23 cellular contexts compared by ENCODE assay signal in the genomic region with DNA sequence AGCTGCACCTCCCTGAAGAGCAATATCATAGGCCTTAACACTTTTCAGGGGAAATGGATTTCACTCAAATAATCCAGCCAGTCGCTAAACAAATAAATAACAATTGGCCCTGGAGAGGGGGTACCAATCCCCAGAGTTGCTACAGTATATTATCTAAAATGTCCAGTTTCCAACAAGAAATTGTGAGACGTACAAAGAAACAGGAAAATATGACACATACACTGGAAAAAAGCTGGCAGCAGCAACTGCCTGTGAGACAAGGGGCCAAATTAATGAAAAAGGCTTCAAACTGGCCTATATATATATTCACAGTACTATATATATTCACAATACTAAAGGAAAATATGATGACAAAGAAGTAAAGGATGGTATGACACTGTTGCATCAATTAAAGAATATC. TPM values are rescaled to one million over a fixed set of nuclear protein-coding genes. Genes with fewer than 3 reads are reported as not detected.
DNase-seq lines count a peak whose midpoint lies in the region; FAIRE-seq and TF ChIP-seq lines count a peak whose summit lies in the region.
"Had no signal": no experiment of that assay in that cellular context is flagged by ENCODE, and none has a peak within 500 bp of the region (broad histone marks: within the 10 kb centered on the region; RNA-seq: fewer than 3 reads in every experiment).

No MANE protein-coding gene starts in this region.

- peaks cover 82% of the 10 kb centered on the region for H3K79me2 ChIP-seq in Loucy (ENCODE audit: insufficient read depth, low read length)
- H3K79me2 ChIP-seq in astrocyte (ENCODE audit: insufficient read depth, low read length), result peaks cover 90% of the 10 kb centered on the region
- H3K79me2 ChIP-seq in endothelial cell of umbilical vein (ENCODE audit: control insufficient read depth, insufficient read depth, low read length), result peaks cover 84% of the 10 kb centered on the region

- no peak overlapping the region for H4K8ac ChIP-seq in mesenchymal stem cell (ENCODE audit: low read length)

- no peak overlapping the region for H2BK5ac ChIP-seq in mesenchymal stem cell (ENCODE audit: low read depth, low read length, poor library complexity, severe bottlenecking)

- POLR2A ChIA-PET in endothelial cell of umbilical vein (lab: Charles Lee), result interaction anchor here (0.7 kb wide), 2 partner anchors 16 to 54 kb away, joined by 4 to 6 read pairs; a partner anchor contains a TSS

- H3K9me1 ChIP-seq in endothelial cell of umbilical vein (replicated peaks; ENCODE audit: control insufficient read depth, extremely low read depth, insufficient read depth, low read length), result no peaks in the 10 kb centered on the region

- H3K27me3 ChIP-seq in Loucy (ENCODE audit: insufficient read depth, low read length, poor library complexity, severe bottlenecking) (no peaks in the 10 kb centered on the region), astrocyte (ENCODE audit: insufficient read depth, low read length) (no peaks in the 10 kb centered on the region), endothelial cell of umbilical vein (ENCODE audit: control insufficient read depth in 2 of 2, insufficient read depth in 2 of 2, low read length in 2 of 2) (no peaks in the 10 kb centered on the region), mesenchymal stem cell (ENCODE audit: control insufficient read depth in 1 of 2, insufficient read depth in 1 of 2, low read length in 2 of 2) (no peaks in the 10 kb centered on the region)
- H3K27me3 ChIP-seq: BE2C had no signal

- H3K36me3 ChIP-seq in Loucy (ENCODE audit: insufficient read depth, low read length) (no peaks in the 10 kb centered on the region), astrocyte (ENCODE audit: insufficient read depth, low read length) (no peaks in the 10 kb centered on the region), endothelial cell of umbilical vein (ENCODE audit: control insufficient read depth in 2 of 2, extremely low read depth in 1 of 2, insufficient read depth in 2 of 2, low read length in 2 of 2) (peaks cover 0 to 3% of the 10 kb centered on the region in 2 experiments), mesenchymal stem cell (ENCODE audit: control insufficient read depth in 1 of 2, insufficient read depth in 2 of 2, low read depth in 1 of 2, low read length in 2 of 2) (peaks cover 11% of the 10 kb centered on the region in 2 experiments)

- intact Hi-C loops in endothelial cell of umbilical vein (cut with micrococcal nuclease), result no loop called here
- intact Hi-C loops in activated naive CD4-positive, alpha-beta T cell treated with anti-CD3 and anti-CD28 coated beads for 36 hours (cut with micrococcal nuclease), result loop anchor here (10.0 kb wide), 1 partner anchor 657 kb away; a partner anchor contains a TSS

- no peak overlapping the region for H3K4ac ChIP-seq in mesenchymal stem cell (ENCODE audit: low read depth in 1 of 2, low read length in 2 of 2)

- peaks cover 5% of the 10 kb centered on the region for H3K9me3 Mint-ChIP-seq in astrocyte (ENCODE audit: unreplicated experiment)
- no peaks in the 10 kb centered on the region for H3K9me3 Mint-ChIP-seq in activated naive CD4-positive, alpha-beta T cell treated with anti-CD3 and anti-CD28 coated beads for 36 hours
- H3K9me3 Mint-ChIP-seq: CD8-positive, alpha-beta memory T cell had no signal

- no peak overlapping the region for H4K91ac ChIP-seq in mesenchymal stem cell (ENCODE audit: low read length)

- in situ Hi-C loops in GM13977 (cut with MboI; ENCODE audit: low pct_unique_long_range_greater_than_20kb, low sequenced_read_pairs, unreplicated experiment), result no loop called here

- no peaks in the 10 kb centered on the region for H3F3A ChIP-seq in Loucy (ENCODE audit: low read depth)

- dilution Hi-C loops in endothelial cell of umbilical vein (cut with MboI; ENCODE audit: extremely low pct_ligation_motif_present, low sequenced_read_pairs), result no loop called here

- FAIRE-seq in astrocyte (lab: Jason Lieb, UNC) (no peak), endothelial cell of umbilical vein (lab: Jason Lieb, UNC) (peak; percentile 78)
- FAIRE-seq: A204.1, GM12878, GM18507, H1 had no signal

- no CpG with 5 or more reads among the region's 2 CpGs for WGBS in mesenchymal stem cell

- H3K9me3 ChIP-seq in Loucy (ENCODE audit: insufficient read depth, low read depth, low read length) (no peaks in the 10 kb centered on the region; the same call in 1 of the 2 replicates), astrocyte (ENCODE audit: insufficient read depth, low read depth, low read length) (no peaks in the 10 kb centered on the region), endothelial cell of umbilical vein (replicated peaks; ENCODE audit: control insufficient read depth, insufficient read depth, low read length) (no peaks in the 10 kb centered on the region), mesenchymal stem cell (ENCODE audit: control insufficient read depth, low read length) (peaks cover 4% of the 10 kb centered on the region)
- H3K9me3 ChIP-seq: BE2C had no signal

- no peak overlapping the region for H3K4me3 Mint-ChIP-seq in astrocyte (ENCODE audit: unreplicated experiment)
- H3K4me3 Mint-ChIP-seq in activated naive CD4-positive, alpha-beta T cell treated with anti-CD3 and anti-CD28 coated beads for 36 hours, result no peak overlapping the region
- H3K4me3 Mint-ChIP-seq: CD8-positive, alpha-beta memory T cell had no signal

- peaks cover 40% of the 10 kb centered on the region for H3K4me1 ChIP-seq in Loucy (ENCODE audit: insufficient read depth, low read length, poor library complexity, severe bottlenecking)
- H3K4me1 ChIP-seq in astrocyte (ENCODE audit: insufficient read depth, low read length), result peaks cover 16% of the 10 kb centered on the region
- peaks cover 40% of the 10 kb centered on the region for H3K4me1 ChIP-seq in endothelial cell of umbilical vein (ENCODE audit: control insufficient read depth, extremely low read depth, insufficient read depth, low read length)
- H3K4me1 ChIP-seq in mesenchymal stem cell (ENCODE audit: control insufficient read depth, insufficient read depth, low read depth, low read length), result peaks cover 11% of the 10 kb centered on the region
- H3K4me1 ChIP-seq: BE2C had no signal

- H3K79me1 ChIP-seq in mesenchymal stem cell (replicated peaks; ENCODE audit: low read length, poor library complexity, severe bottlenecking), result no peaks in the 10 kb centered on the region

- peaks cover 41% of the 10 kb centered on the region for H4K20me1 ChIP-seq in Loucy (ENCODE audit: insufficient read depth, low read length, poor library complexity, severe bottlenecking)
- H4K20me1 ChIP-seq in astrocyte (ENCODE audit: insufficient read depth, low read length), result peaks cover 34% of the 10 kb centered on the region
- H4K20me1 ChIP-seq in endothelial cell of umbilical vein (replicated peaks; ENCODE audit: control insufficient read depth, extremely low read depth, insufficient read depth, low read length), result no peaks in the 10 kb centered on the region

- H3K4me3 ChIP-seq in Loucy (ENCODE audit: low read length, poor library complexity, severe bottlenecking), result peak overlapping the region; percentile 88
- no peak overlapping the region for H3K4me3 ChIP-seq in astrocyte (ENCODE audit: insufficient read depth, low read depth, low read length)
- H3K4me3 ChIP-seq in endothelial cell of umbilical vein (replicated peaks in 1 of 3; ENCODE audit: insufficient read depth in 1 of 3, low read depth in 1 of 3, low read length in 3 of 3), result no peak overlapping the region
- H3K4me3 ChIP-seq in mesenchymal stem cell (ENCODE audit: insufficient read depth in 1 of 2, low read depth in 1 of 2, low read length in 2 of 2), result no peak overlapping the region
- H3K4me3 ChIP-seq: GM12878, HAP-1 had no signal

- no peak overlapping the region for H3K14ac ChIP-seq in mesenchymal stem cell (ENCODE audit: low read length in 2 of 2)

- H3K4me1 Mint-ChIP-seq in astrocyte (ENCODE audit: low read depth, unreplicated experiment), result peaks cover 4% of the 10 kb centered on the region
- peaks cover 29% of the 10 kb centered on the region for H3K4me1 Mint-ChIP-seq in activated naive CD4-positive, alpha-beta T cell treated with anti-CD3 and anti-CD28 coated beads for 36 hours (ENCODE audit: low read depth)

- no peak overlapping the region for H3K18ac ChIP-seq in mesenchymal stem cell (ENCODE audit: low read depth in 1 of 2, low read length in 2 of 2)

- no peak overlapping the region for H2BK120ac ChIP-seq in mesenchymal stem cell (ENCODE audit: low read depth, low read length)

- peak overlapping the region; percentile 27 for H3K9ac ChIP-seq in Loucy (ENCODE audit: low read depth, low read length, poor library complexity, severe bottlenecking)
- peak overlapping the region; percentile 6 for H3K9ac ChIP-seq in astrocyte (ENCODE audit: low read length)
- peak overlapping the region; percentile 70 for H3K9ac ChIP-seq in endothelial cell of umbilical vein (replicated peaks; ENCODE audit: extremely low read depth, insufficient read depth, low read length)
- H3K9ac ChIP-seq in mesenchymal stem cell (ENCODE audit: low read length), result peak overlapping the region; percentile 54

- DNase-seq in astrocyte (ENCODE audit: low read depth) (no peak), endothelial cell of umbilical vein (ENCODE audit: low read depth, low spot score) (peak; percentile 87), mesenchymal stem cell (no peak), NCI-H524 (lab: John Stamatoyannopoulos, UW) (no peak), GM13977 (ENCODE audit: low spot score) (no peak)
- DNase-seq in activated naive CD4-positive, alpha-beta T cell treated with anti-CD3 and anti-CD28 coated beads for 36 hours, result no peak
- no peak for DNase-seq in stimulated activated naive CD4-positive, alpha-beta T cell (lab: John Stamatoyannopoulos, UW)
- DNase-seq: ACHN; BE2C; C1 segment of cervical spinal cord; CD4-positive, CD25-positive, alpha-beta regulatory T cell; CD8-positive, alpha-beta memory T cell; COR-L47; DMS 273 treated with DMSO at 0.1 percent for 48 hours; DMS53; DND-41; EL had no signal

- no peak overlapping the region for H2AFZ ChIP-seq in Loucy (ENCODE audit: low read length)
- no peak overlapping the region for H2AFZ ChIP-seq in astrocyte (ENCODE audit: low read depth, low read length)
- no peak overlapping the region for H2AFZ ChIP-seq in endothelial cell of umbilical vein (ENCODE audit: low read depth, low read length)
- H2AFZ ChIP-seq in mesenchymal stem cell (ENCODE audit: low read depth, low read length), result no peak overlapping the region

- H3K23ac ChIP-seq in mesenchymal stem cell (ENCODE audit: low read length in 2 of 2), result no peak overlapping the region

- H2AK5ac ChIP-seq in mesenchymal stem cell (ENCODE audit: low read length, severe bottlenecking), result peak overlapping the region; percentile 72

- H3K36me3 Mint-ChIP-seq in astrocyte (ENCODE audit: low read depth, unreplicated experiment), result peaks cover 5% of the 10 kb centered on the region
- peaks cover 6% of the 10 kb centered on the region for H3K36me3 Mint-ChIP-seq in activated naive CD4-positive, alpha-beta T cell treated with anti-CD3 and anti-CD28 coated beads for 36 hours (ENCODE audit: low read depth)

- TF ChIP-seq CTCF in Loucy (conservative IDR thresholded peaks at IDR 0.05; ENCODE audit: low read length) (no peak), astrocyte (IDR thresholded peaks at IDR 0.05; ENCODE audit: insufficient read depth, low read depth, low read length) (no peak), endothelial cell of umbilical vein (IDR thresholded peaks at IDR 0.05; ENCODE audit: extremely low read depth in 1 of 2, insufficient read depth in 1 of 2, low read depth in 1 of 2, low read length in 2 of 2) (no peak), GM13977 (IDR thresholded peaks at IDR 0.05; ENCODE audit: extremely low read depth, insufficient read depth, missing control alignments) (no peak)

- BruUV-seq in endothelial cell of umbilical vein (replicated peaks; lab: Mats Ljungman, UMichigan), result no TSS peak

- CTCF ChIA-PET in endothelial cell of umbilical vein (lab: Charles Lee), result interaction anchor here (0.7 to 3.6 kb wide), 8 partner anchors 8 to 481 kb away, joined by 3 to 23 read pairs (median 4); no protein-coding TSS in a partner anchor
- CTCF ChIA-PET in activated naive CD4-positive, alpha-beta T cell treated with anti-CD3 and anti-CD28 coated beads for 36 hours (lab: Charles Lee), result interaction anchor here (1.0 to 3.8 kb wide), 3 partner anchors 8 to 29 kb away, joined by 3 to 15 read pairs (median 5); no protein-coding TSS in a partner anchor

- H3K4me2 ChIP-seq in Loucy (ENCODE audit: low read depth, low read length, poor library complexity, severe bottlenecking) (peak overlapping the region; percentile 100), astrocyte (ENCODE audit: low read length) (peak overlapping the region; percentile 92), endothelial cell of umbilical vein (ENCODE audit: insufficient read depth, low read length) (peak overlapping the region; percentile 67), mesenchymal stem cell (ENCODE audit: low read length, poor library complexity, severe bottlenecking) (peak overlapping the region; percentile 25)

- H2BK12ac ChIP-seq in mesenchymal stem cell (ENCODE audit: low read length in 2 of 2), result no peak overlapping the region

- H3K9me2 ChIP-seq in Loucy (replicated peaks; ENCODE audit: low read depth, low read length), result no peaks in the 10 kb centered on the region

- H2BK15ac ChIP-seq in mesenchymal stem cell (ENCODE audit: low read depth, poor library complexity, severe bottlenecking), result no peak overlapping the region

- TF ChIP-seq POLR2A in endothelial cell of umbilical vein (IDR thresholded peaks at IDR 0.05; ENCODE audit: low read depth, low read length), result no peak

- H3K27ac Mint-ChIP-seq in astrocyte (ENCODE audit: unreplicated experiment), result no peak overlapping the region
- H3K27ac Mint-ChIP-seq in activated naive CD4-positive, alpha-beta T cell treated with anti-CD3 and anti-CD28 coated beads for 36 hours, result no peak overlapping the region
- H3K27ac Mint-ChIP-seq: CD4-positive, CD25-positive, alpha-beta regulatory T cell; CD8-positive, alpha-beta memory T cell had no signal

- no peak overlapping the region for H3K27ac ChIP-seq in astrocyte (ENCODE audit: low read depth, low read length)
- H3K27ac ChIP-seq in endothelial cell of umbilical vein (ENCODE audit: insufficient read depth, low read depth, low read length), result peak overlapping the region; percentile 81
- H3K27ac ChIP-seq in mesenchymal stem cell (ENCODE audit: low read length, poor library complexity, severe bottlenecking), result no peak overlapping the region

- no peaks in the 10 kb centered on the region for H3K27me3 Mint-ChIP-seq in astrocyte (ENCODE audit: low read depth, unreplicated experiment)
- H3K27me3 Mint-ChIP-seq in activated naive CD4-positive, alpha-beta T cell treated with anti-CD3 and anti-CD28 coated beads for 36 hours (ENCODE audit: low read depth), result no peaks in the 10 kb centered on the region
- H3K27me3 Mint-ChIP-seq: CD8-positive, alpha-beta memory T cell had no signal

RNA-seq across cellular contexts. Expression of a gene that starts 4.0 kb away (rescaled TPM):
- total RNA-seq in astrocyte (84.8 and 93.4 TPM in 2 replicates), endothelial cell of umbilical vein (114 and 115 TPM in 2 replicates)
- 27.8 and 33.8 TPM in 2 replicates for polyA plus RNA-seq in endothelial cell of umbilical vein
- 34.5 and 37.1 TPM in 2 replicates for polyA plus RNA-seq in endothelial cell of umbilical vein (2011; cell fraction: cytosol; rRNA removed)
- 30.8 and 43.2 TPM in 2 replicates for polyA plus RNA-seq in endothelial cell of umbilical vein (2011; cell fraction: nucleus; rRNA removed)
- polyA plus RNA-seq in endothelial cell of umbilical vein (2012), result 30.4 and 40.0 TPM in 2 replicates
- polyA minus RNA-seq in endothelial cell of umbilical vein, result 64.5 and 65.3 TPM in 2 replicates
- polyA minus RNA-seq in endothelial cell of umbilical vein (2011; cell fraction: cytosol; rRNA and poly(A)+ RNA removed), result 18.5 TPM
- 31.3 and 39.8 TPM in 2 replicates for polyA minus RNA-seq in endothelial cell of umbilical vein (2011; cell fraction: nucleus; rRNA and poly(A)+ RNA removed)
- polyA plus RNA-seq in mesenchymal stem cell (2013, experiment 1 of 2), result 19.0 TPM
- 18.1 TPM for polyA plus RNA-seq in mesenchymal stem cell (2013, experiment 2 of 2)
- total RNA-seq in activated naive CD4-positive, alpha-beta T cell treated with anti-CD3 and anti-CD28 coated beads for 36 hours, result 10 to 100 TPM; 29.8 to 30.0 TPM

RNA-seq across cellular contexts. Expression of a gene that starts 26.5 kb away (rescaled TPM):
- 84.7 and 85.4 TPM in 2 replicates for total RNA-seq in astrocyte
- total RNA-seq in endothelial cell of umbilical vein, result 51.2 and 51.3 TPM in 2 replicates
- 36.6 and 40.0 TPM in 2 replicates for polyA plus RNA-seq in endothelial cell of umbilical vein
- polyA plus RNA-seq in endothelial cell of umbilical vein (2011; cell fraction: cytosol; rRNA removed), result 53.2 and 53.9 TPM in 2 replicates
- 36.6 and 42.5 TPM in 2 replicates for polyA plus RNA-seq in endothelial cell of umbilical vein (2011; cell fraction: nucleus; rRNA removed)
- polyA plus RNA-seq in endothelial cell of umbilical vein (2012), result 43.8 and 46.6 TPM in 2 replicates
- polyA minus RNA-seq in endothelial cell of umbilical vein, result 35.5 and 38.3 TPM in 2 replicates
- 10.8 TPM for polyA minus RNA-seq in endothelial cell of umbilical vein (2011; cell fraction: cytosol; rRNA and poly(A)+ RNA removed)
- 9.3 and 12.0 TPM in 2 replicates for polyA minus RNA-seq in endothelial cell of umbilical vein (2011; cell fraction: nucleus; rRNA and poly(A)+ RNA removed)
- 71.1 TPM for polyA plus RNA-seq in mesenchymal stem cell (2013, experiment 1 of 2)
- polyA plus RNA-seq in mesenchymal stem cell (2013, experiment 2 of 2), result 70.1 TPM
- 10 to 100 TPM; 67.5 to 69.6 TPM for total RNA-seq in activated naive CD4-positive, alpha-beta T cell treated with anti-CD3 and anti-CD28 coated beads for 36 hours

RNA-seq across cellular contexts. Expression of a gene that starts 53.9 kb away (rescaled TPM):
- 85.0 and 92.5 TPM in 2 replicates for total RNA-seq in astrocyte
- 73.8 and 82.9 TPM in 2 replicates for total RNA-seq in endothelial cell of umbilical vein
- polyA plus RNA-seq in endothelial cell of umbilical vein, result 35.0 and 37.8 TPM in 2 replicates
- polyA plus RNA-seq in endothelial cell of umbilical vein (2011; cell fraction: cytosol; rRNA removed), result 45.1 and 48.8 TPM in 2 replicates
- polyA plus RNA-seq in endothelial cell of umbilical vein (2011; cell fraction: nucleus; rRNA removed), result 133 and 150 TPM in 2 replicates
- polyA plus RNA-seq in endothelial cell of umbilical vein (2012), result 48.2 and 56.8 TPM in 2 replicates
- 63.6 and 64.5 TPM in 2 replicates for polyA minus RNA-seq in endothelial cell of umbilical vein
- polyA minus RNA-seq in endothelial cell of umbilical vein (2011; cell fraction: cytosol; rRNA and poly(A)+ RNA removed), result 33.2 TPM
- 33.6 and 44.1 TPM in 2 replicates for polyA minus RNA-seq in endothelial cell of umbilical vein (2011; cell fraction: nucleus; rRNA and poly(A)+ RNA removed)
- polyA plus RNA-seq in mesenchymal stem cell (2013, experiment 1 of 2), result 32.8 TPM
- polyA plus RNA-seq in mesenchymal stem cell (2013, experiment 2 of 2), result 35.4 TPM
- 10 to 100 TPM; 54.8 to 55.1 TPM for total RNA-seq in activated naive CD4-positive, alpha-beta T cell treated with anti-CD3 and anti-CD28 coated beads for 36 hours

Comparison
In these comparisons a context has a peak if more than half of its experiments do, and no peak if none do; other contexts are left out.
1. H3K4me2 ChIP-seq: peak in every context shown above with its lines; median percentile 100 in Loucy; 92 in astrocyte; 67 in endothelial cell of umbilical vein; 25 in mesenchymal stem cell.
2. H3K9ac ChIP-seq: peak in every context shown above with its lines; median percentile 70 in endothelial cell of umbilical vein; 54 in mesenchymal stem cell; 27 in Loucy; 6 in astrocyte.